ENCODE assay signal across 8 cellular contexts in the genomic region with DNA sequence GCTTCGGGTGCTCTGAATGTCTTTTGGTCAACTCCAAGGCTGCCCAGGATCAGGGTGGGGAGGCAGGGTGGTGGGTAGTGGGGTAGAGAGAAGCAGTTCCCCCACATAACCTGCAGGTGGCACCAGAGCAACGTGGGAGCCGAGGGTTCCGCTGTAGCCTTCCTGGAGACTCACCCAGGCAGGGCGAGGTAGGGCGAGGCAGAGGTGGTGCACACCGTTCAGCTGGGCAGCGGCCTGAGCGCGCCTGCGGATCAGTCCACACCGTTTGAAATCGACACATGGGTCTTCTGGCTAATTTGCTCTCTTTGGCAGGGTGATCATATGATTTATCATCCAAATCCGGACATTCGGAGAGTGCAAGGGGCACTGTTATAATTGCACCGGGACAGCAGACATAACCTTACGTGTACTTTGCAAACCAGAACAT. TPM values are rescaled to one million over a fixed set of nuclear protein-coding genes. Genes with fewer than 3 reads are reported as not detected.
DNase-seq lines count a peak whose midpoint lies in the region; ATAC-seq, FAIRE-seq and TF ChIP-seq lines count a peak whose summit lies in the region.

No MANE protein-coding gene starts in this region.

- CTCF ChIA-PET in A549 (lab: Yijun Ruan, JAX) = interaction anchor here (0.5 to 7.1 kb wide), 60 partner anchors 8 to 1709 kb away, joined by 3 to 216 read pairs (median 4); no protein-coding TSS in a partner anchor

- TF ChIP-seq POLR2A in A549 (IDR thresholded peaks at IDR 0.05; ENCODE audit: low read length) = no peak

- no peak for FAIRE-seq in A549 (lab: Jason Lieb, UNC)
- peak; percentile 92 for FAIRE-seq in GM18507 (lab: Jason Lieb, UNC)

- H3K4me1 ChIP-seq in A549 = peaks cover 7% of the 10 kb centered on the region; the same call in 1 of the 3 replicates

- TF ChIP-seq EP300 in A549 (IDR thresholded peaks at IDR 0.05) = no peak

- TF ChIP-seq RAD21 in A549 (conservative IDR thresholded peaks at IDR 0.05 in 1 of 2, IDR thresholded peaks at IDR 0.05 in 1 of 2) = peak; percentile 98 to 99

- 20% methylated on average over 16 of the region's 17 CpGs for WGBS in A549 (ENCODE audit: missing lambda C conversion rate)

- no peaks in the 10 kb centered on the region for H3K9me3 ChIP-seq in A549

- DNase-seq in A549 (ENCODE audit: low read depth in 1 of 2, low spot score in 1 of 2) (peak; percentile 79 to 91), GM18507 (ENCODE audit: extremely low spot score, insufficient read length, low read depth) (peak; percentile 81), NCI-H526 treated with DMSO at 0.1 percent for 48 hours (lab: John Stamatoyannopoulos, UW) (peak; percentile 25), dermis microvascular lymphatic vessel endothelial cell (ENCODE audit: low read depth in 2 of 2) (peak; percentile 35 to 65), lung microvascular endothelial cell (ENCODE audit: low read depth in 2 of 2) (peak; percentile 60 to 74)
- DNase-seq in activated CD4-positive, alpha-beta T cell treated with anti-CD3 and anti-CD28 coated beads, Interleukin-2, amount 50 U/mL, for 4 hours = peak; percentile 69 to 72
- DNase-seq in stimulated activated CD4-positive, alpha-beta T cell treated with anti-CD3 and anti-CD28 coated beads, TNF-alpha, amount 100 ng/mL, for 48 hours (ENCODE audit: low read depth in 3 of 3) = peak; percentile 54 to 64 (median 59)

- peak; percentile 94 for TF ChIP-seq CTCF in A549 (IDR thresholded peaks at IDR 0.05)

- peak overlapping the region; percentile 76 for H3K4me2 ChIP-seq in A549

- ATAC-seq in A549 (peak; percentile 98 to 100), HG03066 (IDR thresholded peaks at IDR 0.05; ENCODE audit: low read depth, unreplicated experiment) (peak; percentile 79)

- H3K4me3 ChIP-seq in A549 = no peak overlapping the region

- peak overlapping the region; percentile 55 to 72; a peak in 4 of 6 replicates for H3K27ac ChIP-seq in A549

- POLR2A ChIA-PET in A549 (lab: Yijun Ruan, JAX) = interaction anchor here (0.7 to 1.5 kb wide), 2 partner anchors 41 to 188 kb away, joined by 3 to 4 read pairs; partner anchors contain the start of gene MAP3K8

TF ChIP-seq in A549, 52 proteins besides CTCF, POLR2A, EP300 and RAD21:
- no peak for TF ChIP-seq FOSB (CRISPR knock-in tag; IDR thresholded peaks at IDR 0.05)
- TF ChIP-seq POLR2AphosphoS2 (conservative IDR thresholded peaks at IDR 0.05; ENCODE audit: low read length) = no peak
- TF ChIP-seq JUN (IDR thresholded peaks at IDR 0.05) = no peak
- TF ChIP-seq MAX (IDR thresholded peaks at IDR 0.05) = 0 out of 2 replicates have a peak, but pooled peaks have one; percentile 40
- no peak for TF ChIP-seq TP53 (CRISPR knock-in tag; IDR thresholded peaks at IDR 0.05)
- TF ChIP-seq SMC3 (IDR thresholded peaks at IDR 0.05) = peak; percentile 95
- no peak for TF ChIP-seq CBX2 (IDR thresholded peaks at IDR 0.05; ENCODE audit: borderline replicate concordance, low read depth)

RNA-seq across cellular contexts. Expression of gene MAP3K8, which starts 41.4 kb away (rescaled TPM):
- polyA plus RNA-seq in A549 (2011; rRNA removed) (45.1 and 50.8 TPM in 2 replicates), A549 (2017; fragmentation: RNase III; extraction: RNeasy Plus Mini Kit Qiagen cat#74134 plus additional on column Dnase treatment) (23.3 to 29.6 TPM (median 26.4 TPM) in 3 replicates)
- polyA plus RNA-seq in A549 (2012; cell fraction: cytosol; rRNA removed) = 21.1 and 24.4 TPM in 2 replicates
- polyA plus RNA-seq in A549 (2012; cell fraction: nucleus; rRNA removed) = 33.0 and 57.3 TPM in 2 replicates
- 35.2 and 38.6 TPM in 2 replicates for polyA minus RNA-seq in A549 (2011; rRNA and poly(A)+ RNA removed)
- total RNA-seq in dermis microvascular lymphatic vessel endothelial cell (2.3 and 4.4 TPM in 2 replicates), lung microvascular endothelial cell (2.6 and 5.0 TPM in 2 replicates)

RNA-seq across cellular contexts. Expression of gene MTPAP, which starts 43.5 kb away (rescaled TPM):
- polyA plus RNA-seq in A549 (2011; rRNA removed) (22.4 and 30.8 TPM in 2 replicates), A549 (2017; fragmentation: RNase III; extraction: RNeasy Plus Mini Kit Qiagen cat#74134 plus additional on column Dnase treatment) (12.7 to 13.5 TPM (median 13.4 TPM) in 3 replicates)
- polyA plus RNA-seq in A549 (2012; cell fraction: cytosol; rRNA removed) = 8.2 and 8.7 TPM in 2 replicates
- 3.6 and 5.8 TPM in 2 replicates for polyA plus RNA-seq in A549 (2012; cell fraction: nucleus; rRNA removed)
- 7.2 and 10.9 TPM in 2 replicates for polyA minus RNA-seq in A549 (2011; rRNA and poly(A)+ RNA removed)
- total RNA-seq in dermis microvascular lymphatic vessel endothelial cell (8.3 and 9.6 TPM in 2 replicates), lung microvascular endothelial cell (7.4 and 9.3 TPM in 2 replicates)

Comparison
In these comparisons a context has a peak if more than half of its experiments do, and no peak if none do; other contexts are left out.
1. DNase-seq: peak in every context shown above with its lines; median percentile 85 in A549; 81 in GM18507; 70 in activated CD4-positive, alpha-beta T cell treated with anti-CD3 and anti-CD28 coated beads, Interleukin-2, amount 50 U/mL, for 4 hours; 67 in lung microvascular endothelial cell; 59 in stimulated activated CD4-positive, alpha-beta T cell treated with anti-CD3 and anti-CD28 coated beads, TNF-alpha, amount 100 ng/mL, for 48 hours; 50 in dermis microvascular lymphatic vessel endothelial cell; 25 in NCI-H526 treated with DMSO at 0.1 percent for 48 hours.